In the genomic region with DNA sequence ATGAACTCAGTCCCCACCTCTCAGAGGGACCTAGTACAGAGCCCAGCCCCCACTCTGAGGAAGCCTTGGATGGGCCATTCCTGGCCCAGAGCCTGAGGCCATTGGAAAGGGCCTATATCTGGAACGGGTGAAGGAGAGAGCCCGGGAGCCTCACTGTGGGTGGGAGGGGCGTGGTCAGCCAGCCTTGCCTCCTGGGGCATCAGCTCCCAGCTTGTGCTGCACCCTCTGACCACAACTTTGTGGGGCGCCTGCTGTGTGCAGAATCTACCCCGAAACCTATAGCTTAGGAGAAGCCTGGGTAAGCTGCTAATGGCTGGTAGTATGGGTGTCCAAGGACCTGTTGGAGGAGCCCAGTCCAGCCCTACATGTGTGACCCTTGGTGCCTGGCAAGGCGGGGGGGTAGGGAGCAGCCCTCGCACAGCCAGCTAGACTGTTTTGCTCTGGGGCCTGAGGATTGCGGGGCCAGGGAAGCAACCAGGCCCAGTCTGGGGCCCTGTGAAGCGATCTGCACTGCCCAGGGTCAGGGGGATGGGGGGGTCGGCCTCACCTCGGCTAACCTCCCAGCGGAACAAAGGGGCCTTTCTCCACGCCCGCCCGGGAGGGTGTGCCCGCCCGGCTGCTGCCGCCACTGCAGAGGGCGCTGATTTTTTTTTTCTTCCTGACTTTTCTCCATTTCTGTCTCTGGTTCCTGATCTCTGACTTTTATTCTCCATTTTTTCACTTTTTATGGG, we compare ENCODE assay signal across 9 cellular contexts. TPM values are rescaled to one million over a fixed set of nuclear protein-coding genes. Genes with fewer than 3 reads are reported as not detected.
DNase-seq lines count a peak whose midpoint lies in the region; ATAC-seq, FAIRE-seq and TF ChIP-seq lines count a peak whose summit lies in the region.
"Had no signal": no experiment of that assay in that cellular context is flagged by ENCODE, and none has a peak within 500 bp of the region (broad histone marks: within the 10 kb centered on the region; RNA-seq: fewer than 3 reads in every experiment).

No MANE protein-coding gene starts in this region.

- no peak overlapping the region for H2AFZ ChIP-seq in astrocyte (ENCODE audit: low read depth, low read length)
- H2AFZ ChIP-seq in HepG2 (ENCODE audit: low read length): no peak overlapping the region

- peak overlapping the region; percentile 29 for H3K27ac ChIP-seq in astrocyte (ENCODE audit: low read depth, low read length)
- H3K27ac ChIP-seq in HepG2 (ENCODE audit: extremely low read length, insufficient read depth, low read length): peak overlapping the region; percentile 98

- H3K36me3 ChIP-seq in astrocyte (ENCODE audit: insufficient read depth, low read length) (no peaks in the 10 kb centered on the region), HepG2 (replicated peaks in 1 of 2; ENCODE audit: control insufficient read depth in 1 of 2, insufficient read depth in 2 of 2, low read length in 2 of 2) (no peaks in the 10 kb centered on the region; a peak in 1 of 5 replicates)

- H3K4me3 ChIP-seq in astrocyte (ENCODE audit: insufficient read depth, low read depth, low read length) (no peak overlapping the region), HepG2 (replicated peaks in 1 of 3; ENCODE audit: insufficient read depth in 1 of 3, low read depth in 2 of 3, low read length in 3 of 3) (peak overlapping the region; percentile 46 to 78 (median 54))

- peak overlapping the region; percentile 85 to 87 for H3K4me3 Mint-ChIP-seq in activated T-cell treated with anti-CD3 and anti-CD28 coated beads, Interleukin-2, amount 50 U/mL, for 72 hours
- H3K4me3 Mint-ChIP-seq in astrocyte (ENCODE audit: unreplicated experiment): peak overlapping the region; percentile 46

- DNase-seq in activated T-cell treated with anti-CD3 and anti-CD28 coated beads, Interleukin-2, amount 50 U/mL, for 72 hours: no peak
- DNase-seq in activated T-cell treated with anti-CD3 and anti-CD28 coated beads, Interleukin-2, amount 50 U/mL, for 48 hours: no peak
- DNase-seq in astrocyte (ENCODE audit: low read depth) (no peak), HepG2 (ENCODE audit: low spot score) (peak; percentile 90), ureter (ENCODE audit: low spot score) (peak; percentile 71), NCI-H345 (lab: John Stamatoyannopoulos, UW) (no peak)

- TF ChIP-seq CTCF in astrocyte (IDR thresholded peaks at IDR 0.05; ENCODE audit: insufficient read depth, low read depth, low read length) (no peak), HepG2 (CRISPR knock-in tag; IDR thresholded peaks at IDR 0.05) (peak; percentile 46)

- H4K20me1 ChIP-seq in astrocyte (ENCODE audit: insufficient read depth, low read length) (peaks cover 41% of the 10 kb centered on the region), HepG2 (ENCODE audit: insufficient read depth, low read length) (no peaks in the 10 kb centered on the region)

- peaks cover 5% of the 10 kb centered on the region for H3K4me1 Mint-ChIP-seq in activated T-cell treated with anti-CD3 and anti-CD28 coated beads, Interleukin-2, amount 50 U/mL, for 72 hours (ENCODE audit: low read depth)
- H3K4me1 Mint-ChIP-seq in astrocyte (ENCODE audit: low read depth, unreplicated experiment): peaks cover 33% of the 10 kb centered on the region

- under 1% methylated on average over 11 of the region's 19 CpGs for WGBS in HepG2 (ENCODE audit: low lambda C conversion rate)

- intact Hi-C loops in HepG2 (cut with micrococcal nuclease; ENCODE audit: unreplicated experiment): loop anchor here (2.0 to 5.0 kb wide), 2 partner anchors 28 to 38 kb away; no protein-coding TSS in a partner anchor

- peaks cover 20% of the 10 kb centered on the region for H3K27me3 Mint-ChIP-seq in activated T-cell treated with anti-CD3 and anti-CD28 coated beads, Interleukin-2, amount 50 U/mL, for 72 hours (ENCODE audit: low read depth)
- H3K27me3 Mint-ChIP-seq in astrocyte (ENCODE audit: low read depth, unreplicated experiment): peaks cover 45% of the 10 kb centered on the region

- H3K27me3 ChIP-seq in astrocyte (ENCODE audit: insufficient read depth, low read length) (no peaks in the 10 kb centered on the region), HepG2 (ENCODE audit: control insufficient read depth in 1 of 2, insufficient read depth in 2 of 2, low read length in 2 of 2) (no peaks in the 10 kb centered on the region)

- no peak overlapping the region for H3K27ac Mint-ChIP-seq in activated T-cell treated with anti-CD3 and anti-CD28 coated beads, Interleukin-2, amount 50 U/mL, for 72 hours
- no peak overlapping the region for H3K27ac Mint-ChIP-seq in astrocyte (ENCODE audit: unreplicated experiment)

- H3K4me2 ChIP-seq in astrocyte (ENCODE audit: low read length): peak overlapping the region; percentile 85
- H3K4me2 ChIP-seq in HepG2 (ENCODE audit: low read depth, low read length): peak overlapping the region; percentile 97

- TF ChIP-seq RAD21 in HepG2 (CRISPR knock-in tag; IDR thresholded peaks at IDR 0.05): peak; percentile 66

- no TSS peak for BruUV-seq in HepG2 (replicated peaks; lab: Mats Ljungman, UMichigan)

- H3K9ac ChIP-seq in astrocyte (ENCODE audit: low read length) (peak overlapping the region; percentile 43), HepG2 (ENCODE audit: insufficient read depth, low read depth, low read length) (peak overlapping the region; percentile 85)

- POLR2A ChIA-PET in HepG2 (lab: Yijun Ruan, JAX): interaction anchor here (0.6 to 5.4 kb wide), 22 partner anchors 9 to 1088 kb away, joined by 3 to 128 read pairs (median 8); partner anchors contain the start of genes IER2 and STX10

- FAIRE-seq in astrocyte (lab: Jason Lieb, UNC) (no peak), HepG2 (lab: Jason Lieb, UNC) (peak; percentile 77)

- in situ Hi-C loops in HepG2 (cut with HindIII; ENCODE audit: extremely low pct_ligation_motif_present, low pct_unique_long_range_greater_than_20kb): loop anchor here (5.0 kb wide), 2 partner anchors 38 to 73 kb away; no protein-coding TSS in a partner anchor

- H3K79me2 ChIP-seq in astrocyte (ENCODE audit: insufficient read depth, low read length): peaks cover 86% of the 10 kb centered on the region
- peaks cover 17% of the 10 kb centered on the region for H3K79me2 ChIP-seq in HepG2 (ENCODE audit: insufficient read depth, low read length)

- no peak for ATAC-seq in activated T-cell treated with anti-CD3 and anti-CD28 coated beads, Interleukin-2, amount 50 U/mL, for 72 hours (replicated peaks in 1 of 2)
- ATAC-seq in HepG2: peak; percentile 89
- no peak for ATAC-seq in HG02884 (IDR thresholded peaks at IDR 0.05; ENCODE audit: unreplicated experiment)
- ATAC-seq in HG03469 (IDR thresholded peaks at IDR 0.05; ENCODE audit: unreplicated experiment): no peak

- TF ChIP-seq EP300 in HepG2 (IDR thresholded peaks at IDR 0.05; ENCODE audit: low read depth in 2 of 2, low read length in 2 of 2): peak; percentile 75 to 85; a peak in 3 of 4 replicates
- peak; percentile 31; the same call in 1 of the 2 replicates for TF ChIP-seq EP300 in HepG2 (CRISPR knock-in tag; IDR thresholded peaks at IDR 0.05; ENCODE audit: borderline replicate concordance)

- peak; percentile 34 to 64; a peak in 3 of 4 replicates for TF ChIP-seq POLR2A in HepG2 (IDR thresholded peaks at IDR 0.05; ENCODE audit: insufficient read depth in 1 of 2, low read depth in 2 of 2, low read length in 2 of 2)

- H3K4me1 ChIP-seq in astrocyte (ENCODE audit: insufficient read depth, low read length): peaks cover 53% of the 10 kb centered on the region
- H3K4me1 ChIP-seq in HepG2 (ENCODE audit: insufficient read depth, low read length): peaks cover 64% of the 10 kb centered on the region

- CTCF ChIA-PET in HepG2 (lab: Yijun Ruan, JAX; ENCODE audit: low intra/inter-chr PET ratio, low total read pairs): interaction anchor here (0.8 to 3.3 kb wide), 4 partner anchors 26 to 96 kb away, joined by 3 to 42 read pairs (median 20); no protein-coding TSS in a partner anchor

- H3K9me3 Mint-ChIP-seq in activated T-cell treated with anti-CD3 and anti-CD28 coated beads, Interleukin-2, amount 50 U/mL, for 72 hours: no peaks in the 10 kb centered on the region
- H3K9me3 Mint-ChIP-seq in astrocyte (ENCODE audit: unreplicated experiment): no peaks in the 10 kb centered on the region

- H3K36me3 Mint-ChIP-seq in activated T-cell treated with anti-CD3 and anti-CD28 coated beads, Interleukin-2, amount 50 U/mL, for 72 hours (ENCODE audit: insufficient read depth in 2 of 2): no peaks in the 10 kb centered on the region
- peaks cover 1% of the 10 kb centered on the region for H3K36me3 Mint-ChIP-seq in astrocyte (ENCODE audit: low read depth, unreplicated experiment)

- no peaks in the 10 kb centered on the region for H3K9me3 ChIP-seq in astrocyte (ENCODE audit: insufficient read depth, low read depth, low read length)
- H3K9me3 ChIP-seq in HepG2 (ENCODE audit: low read length): no peaks in the 10 kb centered on the region

RNA-seq across cellular contexts. Expression of gene LYL1, which starts 42.3 kb away (rescaled TPM):
- total RNA-seq in activated T-cell treated with anti-CD3 and anti-CD28 coated beads, Interleukin-2, amount 50 U/mL, for 72 hours: 1 to 10 TPM; 4.8 to 6.3 TPM
- 0.27 TPM in 1 of 2 replicates, not detected in the other for total RNA-seq in astrocyte
- total RNA-seq in HepG2 (2016; rRNA removed; fragmentation: Illumina TruSeq; extraction: Trizol): 0.69 and 0.75 TPM in 2 replicates
- 0.79 and 0.91 TPM in 2 replicates for total RNA-seq in HepG2 (2016; cell fraction: cytosol; rRNA removed; fragmentation: Illumina TruSeq; extraction: Trizol; ENCODE audit: low read depth)
- total RNA-seq in HepG2 (2016; cell fraction: insoluble cytoplasmic fraction; rRNA removed; fragmentation: Illumina TruSeq; extraction: Trizol): 0.40 and 0.97 TPM in 2 replicates
- total RNA-seq in HepG2 (2016; cell fraction: membrane; rRNA removed; fragmentation: Illumina TruSeq; extraction: Trizol): 0.74 and 0.90 TPM in 2 replicates
- total RNA-seq in HepG2 (2016; cell fraction: nucleus; rRNA removed; fragmentation: Illumina TruSeq; extraction: Trizol): 0.31 and 0.75 TPM in 2 replicates
- polyA plus RNA-seq in HepG2 (2011; rRNA removed): 0.72 and 0.92 TPM in 2 replicates
- polyA plus RNA-seq in HepG2 (2011; cell fraction: cytosol; rRNA removed): 0.71 and 1.6 TPM in 2 replicates
- 2.0 and 2.6 TPM in 2 replicates for polyA plus RNA-seq in HepG2 (2011; cell fraction: nucleus; rRNA removed)
- polyA plus RNA-seq in HepG2 (2012): 0.31 and 0.32 TPM in 2 replicates
- polyA plus RNA-seq in HepG2 (2016; cell fraction: cytosol; fragmentation: Illumina TruSeq; extraction: Trizol; ENCODE audit: low read depth): 0.57 and 0.66 TPM in 2 replicates
- 0.51 and 0.59 TPM in 2 replicates for polyA plus RNA-seq in HepG2 (2016; cell fraction: insoluble cytoplasmic fraction; fragmentation: Illumina TruSeq; extraction: Trizol; ENCODE audit: low read depth)
- 0.76 and 0.86 TPM in 2 replicates for polyA plus RNA-seq in HepG2 (2016; cell fraction: membrane; fragmentation: Illumina TruSeq; extraction: Trizol; ENCODE audit: low read depth)
- polyA plus RNA-seq in HepG2 (2016; cell fraction: nucleus; fragmentation: Illumina TruSeq; extraction: Trizol; ENCODE audit: insufficient read depth, low read depth): 0.93 and 1.5 TPM in 2 replicates
- polyA minus RNA-seq in HepG2 (2011; rRNA and poly(A)+ RNA removed; ENCODE audit: low replicate concordance): 0.09 and 1.9 TPM in 2 replicates
- polyA minus RNA-seq in HepG2 (2011; cell fraction: cytosol; rRNA and poly(A)+ RNA removed): 0.49 and 0.70 TPM in 2 replicates
- polyA minus RNA-seq in HepG2 (2011; cell fraction: nucleus; rRNA and poly(A)+ RNA removed): 0.64 and 1.1 TPM in 2 replicates
- 3.0 TPM for total RNA-seq in ureter
- total RNA-seq: LHCN-M2 had no signal

RNA-seq across cellular contexts. Expression of gene TRMT1, which starts 56.1 kb away (rescaled TPM):
- 10 to 100 TPM; 41.0 to 46.0 TPM for total RNA-seq in activated T-cell treated with anti-CD3 and anti-CD28 coated beads, Interleukin-2, amount 50 U/mL, for 72 hours
- total RNA-seq in astrocyte (43.0 and 43.3 TPM in 2 replicates), HepG2 (2016; rRNA removed; fragmentation: Illumina TruSeq; extraction: Trizol) (27.9 and 44.1 TPM in 2 replicates), ureter (54.6 TPM)
- 9.6 and 11.8 TPM in 2 replicates for total RNA-seq in HepG2 (2016; cell fraction: cytosol; rRNA removed; fragmentation: Illumina TruSeq; extraction: Trizol; ENCODE audit: low read depth)
- 23.9 and 45.4 TPM in 2 replicates for total RNA-seq in HepG2 (2016; cell fraction: insoluble cytoplasmic fraction; rRNA removed; fragmentation: Illumina TruSeq; extraction: Trizol)
- total RNA-seq in HepG2 (2016; cell fraction: membrane; rRNA removed; fragmentation: Illumina TruSeq; extraction: Trizol): 14.3 and 15.5 TPM in 2 replicates
- total RNA-seq in HepG2 (2016; cell fraction: nucleus; rRNA removed; fragmentation: Illumina TruSeq; extraction: Trizol): 55.3 and 60.2 TPM in 2 replicates
- 35.5 and 42.9 TPM in 2 replicates for polyA plus RNA-seq in HepG2 (2011; rRNA removed)
- 16.0 and 24.0 TPM in 2 replicates for polyA plus RNA-seq in HepG2 (2011; cell fraction: cytosol; rRNA removed)
- 421 and 529 TPM in 2 replicates for polyA plus RNA-seq in HepG2 (2011; cell fraction: nucleus; rRNA removed)
- polyA plus RNA-seq in HepG2 (2012): 22.9 and 29.0 TPM in 2 replicates
- 9.7 and 9.9 TPM in 2 replicates for polyA plus RNA-seq in HepG2 (2016; cell fraction: cytosol; fragmentation: Illumina TruSeq; extraction: Trizol; ENCODE audit: low read depth)
- 24.6 and 27.1 TPM in 2 replicates for polyA plus RNA-seq in HepG2 (2016; cell fraction: insoluble cytoplasmic fraction; fragmentation: Illumina TruSeq; extraction: Trizol; ENCODE audit: low read depth)
- polyA plus RNA-seq in HepG2 (2016; cell fraction: membrane; fragmentation: Illumina TruSeq; extraction: Trizol; ENCODE audit: low read depth): 10.7 and 11.5 TPM in 2 replicates
- 144 and 171 TPM in 2 replicates for polyA plus RNA-seq in HepG2 (2016; cell fraction: nucleus; fragmentation: Illumina TruSeq; extraction: Trizol; ENCODE audit: insufficient read depth, low read depth)
- polyA minus RNA-seq in HepG2 (2011; rRNA and poly(A)+ RNA removed; ENCODE audit: low replicate concordance): 61.2 and 61.3 TPM in 2 replicates
- polyA minus RNA-seq in HepG2 (2011; cell fraction: cytosol; rRNA and poly(A)+ RNA removed): 12.5 and 24.5 TPM in 2 replicates
- polyA minus RNA-seq in HepG2 (2011; cell fraction: nucleus; rRNA and poly(A)+ RNA removed): 44.6 and 48.9 TPM in 2 replicates

RNA-seq across cellular contexts. Expression of gene NACC1, which starts 57.7 kb away (rescaled TPM):
- 10 to 100 TPM; 53.6 to 76.0 TPM for total RNA-seq in activated T-cell treated with anti-CD3 and anti-CD28 coated beads, Interleukin-2, amount 50 U/mL, for 72 hours
- total RNA-seq in astrocyte (96.4 and 104 TPM in 2 replicates), HepG2 (2016; rRNA removed; fragmentation: Illumina TruSeq; extraction: Trizol) (31.8 and 46.7 TPM in 2 replicates), ureter (57.0 TPM)
- 6.8 and 8.2 TPM in 2 replicates for total RNA-seq in HepG2 (2016; cell fraction: cytosol; rRNA removed; fragmentation: Illumina TruSeq; extraction: Trizol; ENCODE audit: low read depth)
- 29.7 and 42.3 TPM in 2 replicates for total RNA-seq in HepG2 (2016; cell fraction: insoluble cytoplasmic fraction; rRNA removed; fragmentation: Illumina TruSeq; extraction: Trizol)
- total RNA-seq in HepG2 (2016; cell fraction: membrane; rRNA removed; fragmentation: Illumina TruSeq; extraction: Trizol): 37.1 and 38.6 TPM in 2 replicates
- total RNA-seq in HepG2 (2016; cell fraction: nucleus; rRNA removed; fragmentation: Illumina TruSeq; extraction: Trizol): 21.0 and 21.3 TPM in 2 replicates
- polyA plus RNA-seq in HepG2 (2011; rRNA removed): 42.3 and 55.2 TPM in 2 replicates
- 33.3 and 62.6 TPM in 2 replicates for polyA plus RNA-seq in HepG2 (2011; cell fraction: cytosol; rRNA removed)
- polyA plus RNA-seq in HepG2 (2011; cell fraction: nucleus; rRNA removed): 93.5 and 114 TPM in 2 replicates
- 13.2 and 18.2 TPM in 2 replicates for polyA plus RNA-seq in HepG2 (2012)
- polyA plus RNA-seq in HepG2 (2016; cell fraction: cytosol; fragmentation: Illumina TruSeq; extraction: Trizol; ENCODE audit: low read depth): 6.3 and 6.7 TPM in 2 replicates
- polyA plus RNA-seq in HepG2 (2016; cell fraction: insoluble cytoplasmic fraction; fragmentation: Illumina TruSeq; extraction: Trizol; ENCODE audit: low read depth): 35.6 and 46.3 TPM in 2 replicates
- polyA plus RNA-seq in HepG2 (2016; cell fraction: membrane; fragmentation: Illumina TruSeq; extraction: Trizol; ENCODE audit: low read depth): 28.2 and 28.5 TPM in 2 replicates
- polyA plus RNA-seq in HepG2 (2016; cell fraction: nucleus; fragmentation: Illumina TruSeq; extraction: Trizol; ENCODE audit: insufficient read depth, low read depth): 37.4 and 39.4 TPM in 2 replicates
- polyA minus RNA-seq in HepG2 (2011; rRNA and poly(A)+ RNA removed; ENCODE audit: low replicate concordance): 91.1 and 200 TPM in 2 replicates
- polyA minus RNA-seq in HepG2 (2011; cell fraction: cytosol; rRNA and poly(A)+ RNA removed): 45.0 and 58.7 TPM in 2 replicates
- 12.7 and 13.6 TPM in 2 replicates for polyA minus RNA-seq in HepG2 (2011; cell fraction: nucleus; rRNA and poly(A)+ RNA removed)

Comparison
In these comparisons a context has a peak if more than half of its experiments do, and no peak if none do; other contexts are left out.
1. DNase-seq: peak in HepG2 (single experiment) and ureter (single experiment); none in activated T-cell treated with anti-CD3 and anti-CD28 coated beads, Interleukin-2, amount 50 U/mL, for 72 hours (0 of 2), activated T-cell treated with anti-CD3 and anti-CD28 coated beads, Interleukin-2, amount 50 U/mL, for 48 hours (0 of 2), astrocyte (single experiment) and NCI-H345 (single experiment).